ENCODE assay signal across 28 cellular contexts in the genomic region with DNA sequence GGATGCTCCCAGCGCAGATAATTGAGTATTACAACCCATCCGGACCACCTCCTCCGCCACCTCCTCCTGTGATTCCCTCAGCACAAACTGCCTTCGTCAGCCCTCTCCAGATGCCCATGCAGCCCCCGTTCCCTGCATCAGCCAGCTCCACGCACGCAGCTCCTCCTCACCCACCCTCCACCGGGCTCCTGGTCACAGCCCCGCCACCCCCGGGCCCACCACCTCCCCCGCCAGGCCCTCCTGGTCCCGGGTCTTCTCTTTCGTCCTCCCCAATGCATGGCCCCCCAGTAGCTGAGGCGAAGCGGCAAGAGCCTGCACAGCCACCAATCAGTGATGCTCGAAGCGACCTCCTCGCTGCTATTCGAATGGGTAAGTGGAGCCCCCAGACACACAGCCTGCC.
"Had no signal": no experiment of that assay in that cellular context is flagged by ENCODE, and none has a peak within 500 bp of the region (broad histone marks: within the 10 kb centered on the region; RNA-seq: fewer than 3 reads in every experiment).

No MANE protein-coding gene starts in this region.

- H3K9me3 ChIP-seq: stomach, suprapubic skin, testis, thoracic aorta, thyroid gland, tibial artery, tibial nerve, transverse colon, upper lobe of left lung, upper lobe of right lung, uterus, vagina had no signal

- H3K27ac ChIP-seq: stomach, suprapubic skin, testis, thoracic aorta, thyroid gland, tibial artery, tibial nerve, transverse colon, upper lobe of left lung, upper lobe of right lung, uterus, vagina had no signal

- H3K36me3 Mint-ChIP-seq: stimulated activated effector memory CD8-positive, alpha-beta T cell treated with anti-CD3 and anti-CD28 coated beads, Interleukin-12 subunit alpha, Interleukin-12 subunit beta, amount 100 ng/mL, for 72 hours; stimulated activated memory B cell treated with anti-CD40 and anti-IgM and Interleukin-4, amounts not matched to agents 10 μg/mL and 1 μg/mL and 100 μg/mL, for 72 hours; stimulated activated naive B cell treated with anti-CD40 and anti-IgM and Interleukin-4, amounts not matched to agents 10 μg/mL and 1 μg/mL and 100 μg/mL, for 72 hours had no signal

- H3K4me3 ChIP-seq: stomach, suprapubic skin, testis, thoracic aorta, thyroid gland, tibial artery, tibial nerve, transverse colon, upper lobe of left lung, upper lobe of right lung, uterus, vagina had no signal

- H3K4me1 Mint-ChIP-seq: stimulated activated effector memory CD8-positive, alpha-beta T cell treated with anti-CD3 and anti-CD28 coated beads, Interleukin-12 subunit alpha, Interleukin-12 subunit beta, amount 100 ng/mL, for 72 hours; stimulated activated memory B cell treated with anti-CD40 and anti-IgM and Interleukin-4, amounts not matched to agents 10 μg/mL and 1 μg/mL and 100 μg/mL, for 72 hours; stimulated activated naive B cell treated with anti-CD40 and anti-IgM and Interleukin-4, amounts not matched to agents 10 μg/mL and 1 μg/mL and 100 μg/mL, for 72 hours; stimulated activated naive CD8-positive, alpha-beta T cell treated with anti-CD3 and anti-CD28 coated beads, Interleukin-15, amount 100 ng/mL, for 72 hours had no signal

- H3K9me3 Mint-ChIP-seq: stimulated activated effector memory CD8-positive, alpha-beta T cell treated with anti-CD3 and anti-CD28 coated beads, Interleukin-12 subunit alpha, Interleukin-12 subunit beta, amount 100 ng/mL, for 72 hours; stimulated activated memory B cell treated with anti-CD40 and anti-IgM and Interleukin-4, amounts not matched to agents 10 μg/mL and 1 μg/mL and 100 μg/mL, for 72 hours; stimulated activated naive B cell treated with anti-CD40 and anti-IgM and Interleukin-4, amounts not matched to agents 10 μg/mL and 1 μg/mL and 100 μg/mL, for 72 hours; stimulated activated naive CD8-positive, alpha-beta T cell treated with anti-CD3 and anti-CD28 coated beads, Interleukin-15, amount 100 ng/mL, for 72 hours; stimulated activated naive CD8-positive, alpha-beta T cell treated with anti-CD3 and anti-CD28 coated beads, Interleukin-15, Interleukin-2, amounts not matched to agents 100 ng/mL and 50 ng/mL, for 24 hours; type B pancreatic cell had no signal

- H3K4me3 Mint-ChIP-seq: stimulated activated effector memory CD8-positive, alpha-beta T cell treated with anti-CD3 and anti-CD28 coated beads, Interleukin-12 subunit alpha, Interleukin-12 subunit beta, amount 100 ng/mL, for 72 hours; stimulated activated memory B cell treated with anti-CD40 and anti-IgM and Interleukin-4, amounts not matched to agents 10 μg/mL and 1 μg/mL and 100 μg/mL, for 72 hours; stimulated activated naive B cell treated with anti-CD40 and anti-IgM and Interleukin-4, amounts not matched to agents 10 μg/mL and 1 μg/mL and 100 μg/mL, for 72 hours; stimulated activated naive CD8-positive, alpha-beta T cell treated with anti-CD3 and anti-CD28 coated beads, Interleukin-15, amount 100 ng/mL, for 72 hours; stimulated activated naive CD8-positive, alpha-beta T cell treated with anti-CD3 and anti-CD28 coated beads, Interleukin-15, Interleukin-2, amounts not matched to agents 100 ng/mL and 50 ng/mL, for 24 hours; type B pancreatic cell had no signal

- DNase-seq: stimulated activated CD4-positive, alpha-beta T cell treated with anti-CD3 and anti-CD28 coated beads, Interleukin-2, amount 100 ng/mL, for 48 hours; stimulated activated CD4-positive, alpha-beta T cell treated with anti-CD3 and anti-CD28 coated beads, Interleukin-4, amount 100 ng/mL, for 1 hour; stimulated activated CD4-positive, alpha-beta T cell treated with anti-CD3 and anti-CD28 coated beads, Interleukin-4, amount 100 ng/mL, for 24 hours; stimulated activated CD4-positive, alpha-beta T cell treated with anti-CD3 and anti-CD28 coated beads, Interleukin-4, amount 100 ng/mL, for 4 hours; stimulated activated CD8-positive, alpha-beta memory T cell treated with anti-CD3 and anti-CD28 coated beads, Interleukin-4, amount 100 ng/mL, for 48 hours; stimulated activated naive B cell treated with anti-CD40 and anti-IgM and Interleukin-4, amounts not matched to agents 10 μg/mL and 1 μg/mL and 100 μg/mL, for 72 hours; stimulated activated naive CD4-positive, alpha-beta T cell; stimulated activated naive CD4-positive, alpha-beta T cell treated with Interleukin-2 at 50 U/mL for 16 hours; stimulated activated naive CD8-positive, alpha-beta T cell treated with anti-CD3 and anti-CD28 coated beads, Interleukin-15, amount 100 ng/mL, for 72 hours; stimulated activated naive CD8-positive, alpha-beta T cell treated with anti-CD3 and anti-CD28 coated beads, Interleukin-15, Interleukin-2, amounts not matched to agents 100 U/mL and 50 U/mL, for 24 hours; stomach; substantia nigra; testis; thyroid gland; tibial artery; transverse colon; trophoblast cell; upper lobe of right lung; uterus had no signal

- H3K27me3 Mint-ChIP-seq: type B pancreatic cell had no signal

- H3K36me3 ChIP-seq: thoracic aorta, transverse colon, uterus had no signal

- H3K27me3 ChIP-seq: stomach, suprapubic skin, testis, thyroid gland, tibial artery, tibial nerve, transverse colon, upper lobe of left lung, upper lobe of right lung, uterus, vagina had no signal

- H3K27ac Mint-ChIP-seq: stimulated activated effector memory CD8-positive, alpha-beta T cell treated with anti-CD3 and anti-CD28 coated beads, Interleukin-12 subunit alpha, Interleukin-12 subunit beta, amount 100 ng/mL, for 72 hours; stimulated activated memory B cell treated with anti-CD40 and anti-IgM and Interleukin-4, amounts not matched to agents 10 μg/mL and 1 μg/mL and 100 μg/mL, for 72 hours; stimulated activated naive B cell treated with anti-CD40 and anti-IgM and Interleukin-4, amounts not matched to agents 10 μg/mL and 1 μg/mL and 100 μg/mL, for 72 hours; stimulated activated naive CD8-positive, alpha-beta T cell treated with anti-CD3 and anti-CD28 coated beads, Interleukin-15, amount 100 ng/mL, for 72 hours; stimulated activated naive CD8-positive, alpha-beta T cell treated with anti-CD3 and anti-CD28 coated beads, Interleukin-15, Interleukin-2, amounts not matched to agents 100 ng/mL and 50 ng/mL, for 24 hours; type B pancreatic cell had no signal

- H3K4me1 ChIP-seq: stomach, suprapubic skin, testis, tibial nerve, transverse colon, upper lobe of left lung, upper lobe of right lung, uterus, vagina had no signal

- ATAC-seq: stimulated activated effector memory CD8-positive, alpha-beta T cell treated with anti-CD3 and anti-CD28 coated beads, Interleukin-12 subunit alpha, Interleukin-12 subunit beta, amount 100 ng/mL, for 72 hours; stimulated activated memory B cell treated with anti-CD40 and anti-IgM and Interleukin-4, amounts not matched to agents 10 μg/mL and 1 μg/mL and 100 μg/mL, for 72 hours; stimulated activated naive B cell treated with anti-CD40 and anti-IgM and Interleukin-4, amounts not matched to agents 10 μg/mL and 1 μg/mL and 100 μg/mL, for 72 hours; stimulated activated naive CD8-positive, alpha-beta T cell treated with anti-CD3 and anti-CD28 coated beads, Interleukin-15, amount 100 ng/mL, for 72 hours; stimulated activated naive CD8-positive, alpha-beta T cell treated with anti-CD3 and anti-CD28 coated beads, Interleukin-15, Interleukin-2, amounts not matched to agents 100 U/mL and 50 U/mL, for 24 hours; upper lobe of right lung had no signal
